Comparison of ENCODE assay signal across 15 cellular contexts in genomic region chr2:68537872-68538271, GRCh38.
DNase-seq lines count a peak whose midpoint lies in the region; ATAC-seq and TF ChIP-seq lines count a peak whose summit lies in the region.
"Had no signal": no experiment of that assay in that cellular context is flagged by ENCODE, and none has a peak within 500 bp of the region (broad histone marks: within the 10 kb centered on the region; RNA-seq: fewer than 3 reads in every experiment).

No MANE protein-coding gene starts in this region.

- ATAC-seq in HG02852 (IDR thresholded peaks at IDR 0.05; ENCODE audit: unreplicated experiment) (peak; percentile 50), HG03565 (IDR thresholded peaks at IDR 0.05; ENCODE audit: unreplicated experiment) (no peak), T-cell (replicated peaks in 1 of 4) (no peak)

- POLR2A ChIA-PET in T-cell (lab: Charles Lee): no interaction called here

- peak; percentile 10 for DNase-seq in AG09309 (ENCODE audit: low read depth)
- DNase-seq in RKO (ENCODE audit: low spot score): peak; percentile 20
- peak; percentile 23 for DNase-seq in iris pigment epithelial cell (ENCODE audit: low read depth)
- DNase-seq in RPMI8226: no peak
- DNase-seq in T-cell: no peak
- no peak for DNase-seq in H7
- DNase-seq: activated CD8-positive, alpha-beta memory T cell treated with anti-CD3 and anti-CD28 coated beads, Interleukin-2, amount 50 U/mL, for 4 hours; left ventricle myocardium inferior; NCI-H146; NCI-H226; SHP77 treated with DMSO at 0.1 percent for 48 hours; stimulated activated CD4-positive, alpha-beta T cell treated with anti-CD3 and anti-CD28 coated beads, Interleukin-4, amount 100 ng/mL, for 24 hours had no signal

- H3K9me3 Mint-ChIP-seq in T-cell: no peaks in the 10 kb centered on the region

- H3K4me3 ChIP-seq in AG09309 (ENCODE audit: control insufficient read depth, low read depth, low read length): no peak overlapping the region
- H3K4me3 ChIP-seq in H7 (ENCODE audit: insufficient read depth, low read depth, low read length): no peak overlapping the region
- H3K4me3 ChIP-seq: left ventricle myocardium inferior, suprapubic skin had no signal

- no peak for TF ChIP-seq CTCF in AG09309 (IDR thresholded peaks at IDR 0.05; ENCODE audit: control insufficient read depth, insufficient read depth, low read depth, low read length, missing control alignments)

- CTCF ChIA-PET in T-cell (lab: Charles Lee): no interaction called here

- no peak overlapping the region for H3K27ac Mint-ChIP-seq in T-cell

- H3K36me3 ChIP-seq in H7 (replicated peaks; ENCODE audit: control insufficient read depth, insufficient read depth, low read length): no peaks in the 10 kb centered on the region

- H3K4me3 Mint-ChIP-seq in T-cell: no peak overlapping the region

- H3K27me3 Mint-ChIP-seq in T-cell: no peaks in the 10 kb centered on the region

- H3K4me1 Mint-ChIP-seq in T-cell: no peaks in the 10 kb centered on the region

- peaks cover 22% of the 10 kb centered on the region for H3K36me3 Mint-ChIP-seq in T-cell

- no peaks in the 10 kb centered on the region for H3K27me3 ChIP-seq in H7 (ENCODE audit: control insufficient read depth, insufficient read depth, low read length)
- H3K27me3 ChIP-seq: suprapubic skin had no signal

Comparison
In these comparisons a context has a peak if more than half of its experiments do, and no peak if none do; other contexts are left out.
1. DNase-seq: peak in AG09309 (single experiment), RKO (single experiment) and iris pigment epithelial cell (single experiment); none in RPMI8226 (single experiment), T-cell (0 of 34) and H7 (single experiment).